8 cellular contexts compared by ENCODE assay signal in the genomic region with DNA sequence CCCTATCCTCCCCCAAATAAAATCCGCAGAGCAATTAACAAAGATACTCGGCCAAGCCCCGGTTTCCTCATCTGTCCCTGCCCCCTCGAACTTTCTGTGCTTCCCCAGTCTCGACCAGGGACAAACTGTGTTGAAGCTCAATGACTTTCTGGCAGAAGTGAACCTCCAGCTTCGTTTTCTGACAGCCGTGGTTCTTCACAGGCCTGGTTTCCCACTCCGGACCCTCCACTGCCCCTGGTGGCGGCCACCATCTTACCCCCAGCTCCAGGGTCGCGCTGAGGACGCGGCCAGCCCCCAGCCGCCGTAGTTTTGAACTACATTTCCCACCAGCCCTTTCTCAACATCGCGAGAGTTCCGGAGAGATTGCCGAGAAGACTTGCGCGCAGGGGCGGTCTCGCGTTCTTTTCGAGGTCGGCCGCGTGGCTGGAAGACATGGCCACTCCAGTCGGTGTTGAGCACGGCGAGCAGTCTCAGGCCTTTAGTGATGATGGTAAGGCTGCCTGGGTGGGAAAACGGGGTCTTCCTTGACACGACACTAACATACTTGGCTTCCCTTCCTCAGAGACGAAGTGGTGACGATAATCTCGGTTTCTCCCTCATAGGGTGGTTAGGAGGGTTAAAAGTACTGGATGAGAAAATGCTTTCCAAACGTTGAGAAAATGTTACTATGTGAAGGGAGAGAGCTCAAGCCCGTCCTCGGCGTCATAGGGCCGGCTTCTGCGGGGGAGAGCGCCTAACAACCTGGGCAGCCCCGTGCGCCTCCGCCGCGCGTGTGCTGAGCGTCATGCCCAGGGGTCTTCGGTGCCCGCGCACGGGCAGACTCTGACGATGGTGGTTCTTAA. TPM values are rescaled to one million over a fixed set of nuclear protein-coding genes. Genes with fewer than 3 reads are reported as not detected.
A peak's percentile ranks its signal among the peaks of the same experiment; 100 is the strongest.
DNase-seq lines count a peak whose midpoint lies in the region; ATAC-seq, FAIRE-seq and TF ChIP-seq lines count a peak whose summit lies in the region.

No MANE protein-coding gene starts in this region.

- H3K4me3 Mint-ChIP-seq in T-helper 2 cell treated with Interferon-gamma antibody and Interleukin-4, amounts not matched to agents 5 μg/mL and 100 μg/mL, for 36 hours, result peak overlapping the region; percentile 100
- H3K4me3 Mint-ChIP-seq in astrocyte (ENCODE audit: unreplicated experiment), result peak overlapping the region; percentile 99

- DNase-seq in NCI-H187 treated with DMSO at 0.1 percent for 48 hours (lab: John Stamatoyannopoulos, UW) (peak; percentile 85), astrocyte (ENCODE audit: low read depth) (peak; percentile 85), hepatocyte (ENCODE audit: low spot score) (peak; percentile 97), renal cortical epithelial cell (ENCODE audit: low read depth) (peak; percentile 87), epidermal melanocyte (ENCODE audit: insufficient read length, low spot score) (no peak)
- peak; percentile 93 for DNase-seq in T-helper 2 cell treated with Interferon-gamma antibody and Interleukin-4, amounts not matched to agents 5 μg/mL and 100 μg/mL, for 36 hours (ENCODE audit: low spot score)

- ATAC-seq in GM18502 (IDR thresholded peaks at IDR 0.05; ENCODE audit: poor library complexity, unreplicated experiment) (peak; percentile 85), HG02970 (IDR thresholded peaks at IDR 0.05; ENCODE audit: low FRiP score, unreplicated experiment) (peak; percentile 90)

- H3K4me3 ChIP-seq in astrocyte (ENCODE audit: insufficient read depth, low read depth, low read length) (peak overlapping the region; percentile 98), hepatocyte (peak overlapping the region; percentile 63)

- FAIRE-seq in astrocyte (lab: Jason Lieb, UNC), result no peak

- peaks cover 40% of the 10 kb centered on the region for H3K36me3 Mint-ChIP-seq in T-helper 2 cell treated with Interferon-gamma antibody and Interleukin-4, amounts not matched to agents 5 μg/mL and 100 μg/mL, for 36 hours (ENCODE audit: low read depth)
- H3K36me3 Mint-ChIP-seq in astrocyte (ENCODE audit: low read depth, unreplicated experiment), result peaks cover 6% of the 10 kb centered on the region

- peak; percentile 38 for TF ChIP-seq CTCF in astrocyte (IDR thresholded peaks at IDR 0.05; ENCODE audit: insufficient read depth, low read depth, low read length)
- peak; percentile 59 for TF ChIP-seq CTCF in hepatocyte (IDR thresholded peaks at IDR 0.05; ENCODE audit: poor library complexity)

- H3K4me1 Mint-ChIP-seq in T-helper 2 cell treated with Interferon-gamma antibody and Interleukin-4, amounts not matched to agents 5 μg/mL and 100 μg/mL, for 36 hours (ENCODE audit: low read depth), result peaks cover 25% of the 10 kb centered on the region
- H3K4me1 Mint-ChIP-seq in astrocyte (ENCODE audit: low read depth, unreplicated experiment), result peaks cover 32% of the 10 kb centered on the region

- H3K27ac ChIP-seq in astrocyte (ENCODE audit: low read depth, low read length), result peak overlapping the region; percentile 95
- H3K27ac ChIP-seq in hepatocyte, result peak overlapping the region; percentile 95

- peak overlapping the region; percentile 82 for H2AFZ ChIP-seq in astrocyte (ENCODE audit: low read depth, low read length)
- H2AFZ ChIP-seq in hepatocyte, result peak overlapping the region; percentile 66

- 1% methylated on average over 55 of the region's 55 CpGs for WGBS in hepatocyte (ENCODE audit: low lambda C conversion rate, missing lambda C conversion rate)

- peaks cover 16% of the 10 kb centered on the region for H3K36me3 ChIP-seq in astrocyte (ENCODE audit: insufficient read depth, low read length)
- no peaks in the 10 kb centered on the region for H3K36me3 ChIP-seq in hepatocyte (replicated peaks; ENCODE audit: insufficient read depth, low read depth)

- H3K9ac ChIP-seq in astrocyte (ENCODE audit: low read length), result peak overlapping the region; percentile 100

- H3K9me3 ChIP-seq in astrocyte (ENCODE audit: insufficient read depth, low read depth, low read length) (no peaks in the 10 kb centered on the region), hepatocyte (ENCODE audit: low read depth) (no peaks in the 10 kb centered on the region)

- no peaks in the 10 kb centered on the region for H3K27me3 ChIP-seq in astrocyte (ENCODE audit: insufficient read depth, low read length)
- no peaks in the 10 kb centered on the region for H3K27me3 ChIP-seq in hepatocyte

- H3K4me1 ChIP-seq in astrocyte (ENCODE audit: insufficient read depth, low read length), result peaks cover 44% of the 10 kb centered on the region
- H3K4me1 ChIP-seq in hepatocyte (ENCODE audit: insufficient read depth), result peaks cover 24% of the 10 kb centered on the region

- H4K20me1 ChIP-seq in astrocyte (ENCODE audit: insufficient read depth, low read length), result peaks cover 41% of the 10 kb centered on the region
- H4K20me1 ChIP-seq in hepatocyte (ENCODE audit: insufficient read depth, poor library complexity, severe bottlenecking), result peaks cover 36% of the 10 kb centered on the region

- no peaks in the 10 kb centered on the region for H3K27me3 Mint-ChIP-seq in T-helper 2 cell treated with Interferon-gamma antibody and Interleukin-4, amounts not matched to agents 5 μg/mL and 100 μg/mL, for 36 hours (ENCODE audit: low read depth)
- H3K27me3 Mint-ChIP-seq in astrocyte (ENCODE audit: low read depth, unreplicated experiment), result no peaks in the 10 kb centered on the region

- H3K4me2 ChIP-seq in astrocyte (ENCODE audit: low read length) (peak overlapping the region; percentile 87), hepatocyte (peak overlapping the region; percentile 77)

- H3K9me2 ChIP-seq in hepatocyte (replicated peaks; ENCODE audit: insufficient read depth), result no peaks in the 10 kb centered on the region

- peak overlapping the region; percentile 94 for H3K27ac Mint-ChIP-seq in T-helper 2 cell treated with Interferon-gamma antibody and Interleukin-4, amounts not matched to agents 5 μg/mL and 100 μg/mL, for 36 hours
- peak overlapping the region; percentile 93 for H3K27ac Mint-ChIP-seq in astrocyte (ENCODE audit: unreplicated experiment)

- no peaks in the 10 kb centered on the region for H3K9me3 Mint-ChIP-seq in T-helper 2 cell treated with Interferon-gamma antibody and Interleukin-4, amounts not matched to agents 5 μg/mL and 100 μg/mL, for 36 hours
- H3K9me3 Mint-ChIP-seq in astrocyte (ENCODE audit: unreplicated experiment), result peaks cover 2% of the 10 kb centered on the region

- peaks cover 45% of the 10 kb centered on the region for H3K79me2 ChIP-seq in astrocyte (ENCODE audit: insufficient read depth, low read length)
- H3K79me2 ChIP-seq in hepatocyte, result peaks cover 47% of the 10 kb centered on the region

RNA-seq across cellular contexts. Expression of a gene that starts 17.7 kb away (rescaled TPM):
- total RNA-seq in astrocyte (1.5 and 2.2 TPM in 2 replicates), hepatocyte (2.0 and 2.7 TPM in 2 replicates), renal cortical epithelial cell (0.94 and 5.0 TPM in 2 replicates)
- polyA plus RNA-seq in hepatocyte, result 10.2 and 11.6 TPM in 2 replicates

RNA-seq across cellular contexts. Expression of a gene that starts 20.1 kb away (rescaled TPM):
- total RNA-seq in astrocyte (20.5 and 29.2 TPM in 2 replicates), hepatocyte (7.8 and 15.5 TPM in 2 replicates), renal cortical epithelial cell (10.3 and 49.8 TPM in 2 replicates)
- polyA plus RNA-seq in hepatocyte, result 13.8 and 19.2 TPM in 2 replicates

RNA-seq across cellular contexts. Expression of a gene that starts 28.1 kb away (rescaled TPM):
- 0.79 TPM in 1 of 2 replicates, not detected in the other for total RNA-seq in astrocyte
- 1.4 and 2.3 TPM in 2 replicates for total RNA-seq in hepatocyte
- polyA plus RNA-seq in hepatocyte, result 1.8 and 2.8 TPM in 2 replicates
- total RNA-seq in renal cortical epithelial cell, result 3.5 and 8.0 TPM in 2 replicates

RNA-seq across cellular contexts. Expression of a gene that starts 56.4 kb away (rescaled TPM):
- total RNA-seq in astrocyte (27.0 and 30.7 TPM in 2 replicates), hepatocyte (4.9 and 5.5 TPM in 2 replicates), renal cortical epithelial cell (30.0 and 40.1 TPM in 2 replicates)
- polyA plus RNA-seq in hepatocyte, result 11.0 and 11.7 TPM in 2 replicates
